15 cellular contexts compared by ENCODE assay signal in genomic region chr18:34131008-34131407, GRCh38.
"Had no signal": no experiment of that assay in that cellular context is flagged by ENCODE, and none has a peak within 500 bp of the region (broad histone marks: within the 10 kb centered on the region; RNA-seq: fewer than 3 reads in every experiment).

No MANE protein-coding gene starts in this region.

- DNase-seq: activated CD4-positive, alpha-beta memory T cell treated with anti-CD3 and anti-CD28 coated beads, Interleukin-2, amount 10 ng/mL, durations not matched to agents 7 days and 5 days; activated CD4-positive, alpha-beta T cell treated with anti-CD3 and anti-CD28 coated beads for 4 hours; activated effector memory CD4-positive, alpha-beta T cell treated with Interleukin-2 at 50 U/mL for 16 hours; activated naive CD4-positive, alpha-beta T cell treated with anti-CD3 and anti-CD28 coated beads, Interleukin-2, amount 50 U/mL, for 16 hours; activated T-cell treated with anti-CD3 and anti-CD28 coated beads, Interleukin-2, amount 50 U/mL, for 4 hours; dermis blood vessel endothelial cell; effector memory CD8-positive, alpha-beta T cell; foreskin melanocyte; heart left ventricle; left colon; lower lobe of right lung; nephron progenitor cell; occipital lobe; psoas muscle; stimulated activated naive CD8-positive, alpha-beta T cell treated with anti-CD3 and anti-CD28 coated beads, Interleukin-15, amount 100 ng/mL, for 72 hours had no signal
